ENCODE assay signal across 16 cellular contexts in the genomic region with DNA sequence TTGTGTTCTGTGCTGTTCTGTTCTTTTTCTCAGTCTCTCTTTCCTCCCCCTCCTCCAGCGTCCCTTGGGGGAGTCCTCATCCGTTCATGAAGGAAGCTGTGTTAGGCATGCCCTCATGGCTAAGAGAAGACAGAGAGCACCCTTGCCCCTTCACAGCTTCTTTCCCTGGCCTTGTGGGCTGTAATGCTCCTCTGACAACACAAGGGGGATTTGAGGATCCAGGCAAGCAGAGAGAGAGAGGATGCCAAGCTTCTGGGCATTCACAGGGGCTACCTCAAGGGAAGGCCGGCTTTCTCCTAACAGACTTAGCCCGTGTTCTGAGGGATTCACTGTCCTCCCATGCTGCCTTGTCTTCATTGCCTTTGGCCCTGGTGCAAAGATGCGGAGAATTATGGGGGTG.
DNase-seq lines count a peak whose midpoint lies in the region; ATAC-seq, FAIRE-seq and TF ChIP-seq lines count a peak whose summit lies in the region.
"Had no signal": no experiment of that assay in that cellular context is flagged by ENCODE, and none has a peak within 500 bp of the region (broad histone marks: within the 10 kb centered on the region; RNA-seq: fewer than 3 reads in every experiment).

No MANE protein-coding gene starts in this region.

- no peak for FAIRE-seq in keratinocyte (lab: Jason Lieb, UNC)

- CTCF ChIA-PET in HEK293T (lab: Yijun Ruan, JAX): interaction anchor here (0.7 to 1.1 kb wide), 3 partner anchors 8 to 948 kb away, joined by 3 to 4 read pairs (median 3); no protein-coding TSS in a partner anchor

- no peaks in the 10 kb centered on the region for H4K20me1 ChIP-seq in keratinocyte (ENCODE audit: control insufficient read depth, extremely low read depth, insufficient read depth, low read length)

- peak; percentile 70 for TF ChIP-seq CTCF in WERI-Rb-1 (IDR thresholded peaks at IDR 0.05; ENCODE audit: low read depth, low read length)
- TF ChIP-seq CTCF in keratinocyte (optimal IDR thresholded peaks at IDR 0.05 in 1 of 3, IDR thresholded peaks at IDR 0.05 in 1 of 3, conservative IDR thresholded peaks at IDR 0.05 in 1 of 3; ENCODE audit: extremely low read depth in 1 of 3, insufficient read depth in 2 of 3, low read length in 3 of 3): peak in 2 of 3 experiments; percentile 6 to 24
- no peak for TF ChIP-seq CTCF in dorsolateral prefrontal cortex (IDR thresholded peaks at IDR 0.05 in 54 of 56, conservative IDR thresholded peaks at IDR 0.05 in 2 of 56; ENCODE audit: low read depth in 1 of 56, partially characterized antibody in 56 of 56)

- H3K27ac ChIP-seq in WERI-Rb-1: no peak overlapping the region
- H3K27ac ChIP-seq in keratinocyte (ENCODE audit: control insufficient read depth, insufficient read depth, low read length): no peak overlapping the region
- no peak overlapping the region for H3K27ac ChIP-seq in dorsolateral prefrontal cortex
- H3K27ac ChIP-seq: heart left ventricle, KMS-11, left ventricle myocardium inferior, stomach had no signal

- intact Hi-C loops in dorsolateral prefrontal cortex (cut with DNase I): no loop called here

- H3K27me3 ChIP-seq in WERI-Rb-1 (ENCODE audit: insufficient read depth, low read depth, severe bottlenecking) (no peaks in the 10 kb centered on the region), keratinocyte (ENCODE audit: control insufficient read depth, extremely low read depth, insufficient read depth, low read length) (no peaks in the 10 kb centered on the region), dorsolateral prefrontal cortex (no peaks in the 10 kb centered on the region)
- H3K27me3 ChIP-seq: heart left ventricle, stomach had no signal

- POLR2A ChIA-PET in HEK293T (lab: Yijun Ruan, JAX): no interaction called here

- H3K4me3 ChIP-seq in WERI-Rb-1 (ENCODE audit: low read depth, low read length) (no peak overlapping the region), keratinocyte (ENCODE audit: control insufficient read depth in 2 of 3, extremely low read depth in 1 of 3, insufficient read depth in 2 of 3, low read depth in 1 of 3, low read length in 3 of 3) (no peak overlapping the region), dorsolateral prefrontal cortex (no peak overlapping the region)
- H3K4me3 ChIP-seq: heart left ventricle, left ventricle myocardium inferior, stomach had no signal

- no peak overlapping the region for H3K9ac ChIP-seq in keratinocyte (ENCODE audit: control insufficient read depth, extremely low read depth, insufficient read depth, low read length)
- H3K9ac ChIP-seq: KMS-11 had no signal

- no peaks in the 10 kb centered on the region for H3K36me3 ChIP-seq in WERI-Rb-1
- no peaks in the 10 kb centered on the region for H3K36me3 ChIP-seq in keratinocyte (ENCODE audit: control insufficient read depth in 2 of 2, extremely low read depth in 1 of 2, insufficient read depth in 2 of 2, low read length in 2 of 2)
- H3K36me3 ChIP-seq: heart left ventricle, left ventricle myocardium inferior, stomach had no signal

- H3K4me2 ChIP-seq in keratinocyte (ENCODE audit: control insufficient read depth, extremely low read depth, insufficient read depth, low read depth, low read length): no peak overlapping the region
- H3K4me2 ChIP-seq: KMS-11 had no signal

- ATAC-seq in HG02981 (IDR thresholded peaks at IDR 0.05; ENCODE audit: unreplicated experiment): no peak

- no peaks in the 10 kb centered on the region for H3K9me1 ChIP-seq in keratinocyte (ENCODE audit: control insufficient read depth, extremely low read depth, insufficient read depth, low read length)

- DNase-seq in D341Med (ENCODE audit: low spot score) (peak; percentile 65), HEK293T (ENCODE audit: extremely low spot score) (peak; percentile 12), WERI-Rb-1 (peak; percentile 38), keratinocyte (ENCODE audit: low read depth, low spot score) (no peak), activated gamma-delta T cell (lab: John Stamatoyannopoulos, UW) (no peak), dorsolateral prefrontal cortex (no peak)
- DNase-seq: activated T-cell treated with anti-CD3 and anti-CD28 coated beads, Interleukin-2, amount 50 U/mL, for 48 hours; CD4-positive, CD25-positive, alpha-beta regulatory T cell; heart left ventricle; HFFc6; left ventricle myocardium inferior; NCI-H1694; posterior cingulate gyrus; stomach had no signal

- no peaks in the 10 kb centered on the region for H3K79me2 ChIP-seq in keratinocyte (ENCODE audit: control insufficient read depth, insufficient read depth, low read length)

- dilution Hi-C loops in keratinocyte (cut with MboI; ENCODE audit: extremely low pct_ligation_motif_present, low sequenced_read_pairs): no loop called here

- no peaks in the 10 kb centered on the region for H3K4me1 ChIP-seq in keratinocyte (ENCODE audit: control insufficient read depth, extremely low read depth, insufficient read depth, low read length)
- H3K4me1 ChIP-seq: heart left ventricle, stomach had no signal

- H2AFZ ChIP-seq in keratinocyte (ENCODE audit: control insufficient read depth, low read length): no peak overlapping the region

- H3K9me3 ChIP-seq in WERI-Rb-1 (ENCODE audit: severe bottlenecking): no peaks in the 10 kb centered on the region
- no peaks in the 10 kb centered on the region for H3K9me3 ChIP-seq in keratinocyte (ENCODE audit: control insufficient read depth, low read depth, low read length)
- H3K9me3 ChIP-seq: heart left ventricle, left ventricle myocardium inferior, stomach had no signal

TF ChIP-seq in HEK293T, 16 proteins besides CTCF, POLR2A, EP300 and RAD21:
- TF ChIP-seq, protein P1, sequence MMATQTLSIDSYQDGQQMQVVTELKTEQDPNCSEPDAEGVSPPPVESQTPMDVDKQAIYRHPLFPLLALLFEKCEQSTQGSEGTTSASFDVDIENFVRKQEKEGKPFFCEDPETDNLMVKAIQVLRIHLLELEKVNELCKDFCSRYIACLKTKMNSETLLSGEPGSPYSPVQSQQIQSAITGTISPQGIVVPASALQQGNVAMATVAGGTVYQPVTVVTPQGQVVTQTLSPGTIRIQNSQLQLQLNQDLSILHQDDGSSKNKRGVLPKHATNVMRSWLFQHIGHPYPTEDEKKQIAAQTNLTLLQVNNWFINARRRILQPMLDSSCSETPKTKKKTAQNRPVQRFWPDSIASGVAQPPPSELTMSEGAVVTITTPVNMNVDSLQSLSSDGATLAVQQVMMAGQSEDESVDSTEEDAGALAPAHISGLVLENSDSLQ (IDR thresholded peaks at IDR 0.05): no peak

Comparison
In these comparisons a context has a peak if more than half of its experiments do, and no peak if none do; other contexts are left out.
1. DNase-seq: peak in D341Med (single experiment), HEK293T (single experiment) and WERI-Rb-1 (single experiment); none in keratinocyte (single experiment), activated gamma-delta T cell (single experiment) and dorsolateral prefrontal cortex (0 of 10).
2. CTCF ChIP-seq: peak in WERI-Rb-1 (single experiment) and keratinocyte (2 of 3); none in dorsolateral prefrontal cortex (0 of 56).